1 cellular context compared by ENCODE assay signal in genomic region chr19:4457654-4458406, GRCh38.
TF ChIP-seq lines count a peak whose summit lies in the region.

Gene UBXN6 (minus strand): TSS chr19:4457794. CDS start chr19:4457697, 97 bp downstream.

TF ChIP-seq in HepG2, 621 proteins besides CTCF, POLR2A, EP300 and RAD21 (continued from another document and continues in another):
- TF ChIP-seq, protein P1, sequence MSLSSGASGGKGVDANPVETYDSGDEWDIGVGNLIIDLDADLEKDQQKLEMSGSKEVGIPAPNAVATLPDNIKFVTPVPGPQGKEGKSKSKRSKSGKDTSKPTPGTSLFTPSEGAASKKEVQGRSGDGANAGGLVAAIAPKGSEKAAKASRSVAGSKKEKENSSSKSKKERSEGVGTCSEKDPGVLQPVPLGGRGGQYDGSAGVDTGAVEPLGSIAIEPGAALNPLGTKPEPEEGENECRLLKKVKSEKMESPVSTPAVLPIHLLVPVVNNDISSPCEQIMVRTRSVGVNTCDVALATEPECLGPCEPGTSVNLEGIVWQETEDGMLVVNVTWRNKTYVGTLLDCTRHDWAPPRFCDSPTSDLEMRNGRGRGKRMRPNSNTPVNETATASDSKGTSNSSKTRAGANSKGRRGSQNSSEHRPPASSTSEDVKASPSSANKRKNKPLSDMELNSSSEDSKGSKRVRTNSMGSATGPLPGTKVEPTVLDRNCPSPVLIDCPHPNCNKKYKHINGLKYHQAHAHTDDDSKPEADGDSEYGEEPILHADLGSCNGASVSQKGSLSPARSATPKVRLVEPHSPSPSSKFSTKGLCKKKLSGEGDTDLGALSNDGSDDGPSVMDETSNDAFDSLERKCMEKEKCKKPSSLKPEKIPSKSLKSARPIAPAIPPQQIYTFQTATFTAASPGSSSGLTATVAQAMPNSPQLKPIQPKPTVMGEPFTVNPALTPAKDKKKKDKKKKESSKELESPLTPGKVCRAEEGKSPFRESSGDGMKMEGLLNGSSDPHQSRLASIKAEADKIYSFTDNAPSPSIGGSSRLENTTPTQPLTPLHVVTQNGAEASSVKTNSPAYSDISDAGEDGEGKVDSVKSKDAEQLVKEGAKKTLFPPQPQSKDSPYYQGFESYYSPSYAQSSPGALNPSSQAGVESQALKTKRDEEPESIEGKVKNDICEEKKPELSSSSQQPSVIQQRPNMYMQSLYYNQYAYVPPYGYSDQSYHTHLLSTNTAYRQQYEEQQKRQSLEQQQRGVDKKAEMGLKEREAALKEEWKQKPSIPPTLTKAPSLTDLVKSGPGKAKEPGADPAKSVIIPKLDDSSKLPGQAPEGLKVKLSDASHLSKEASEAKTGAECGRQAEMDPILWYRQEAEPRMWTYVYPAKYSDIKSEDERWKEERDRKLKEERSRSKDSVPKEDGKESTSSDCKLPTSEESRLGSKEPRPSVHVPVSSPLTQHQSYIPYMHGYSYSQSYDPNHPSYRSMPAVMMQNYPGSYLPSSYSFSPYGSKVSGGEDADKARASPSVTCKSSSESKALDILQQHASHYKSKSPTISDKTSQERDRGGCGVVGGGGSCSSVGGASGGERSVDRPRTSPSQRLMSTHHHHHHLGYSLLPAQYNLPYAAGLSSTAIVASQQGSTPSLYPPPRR (CRISPR knock-in tag; IDR thresholded peaks at IDR 0.05; ENCODE audit: borderline replicate concordance) = no peak
- no peak for TF ChIP-seq ZNF75D (CRISPR knock-in tag; IDR thresholded peaks at IDR 0.05; ENCODE audit: borderline replicate concordance)
- TF ChIP-seq ZNF468 (CRISPR knock-in tag; IDR thresholded peaks at IDR 0.05) = no peak
- no peak for TF ChIP-seq ZNF354B (CRISPR knock-in tag; IDR thresholded peaks at IDR 0.05)
- no peak for TF ChIP-seq ARID2 (CRISPR knock-in tag; IDR thresholded peaks at IDR 0.05; ENCODE audit: borderline replicate concordance)
- TF ChIP-seq SIN3A (IDR thresholded peaks at IDR 0.05; ENCODE audit: borderline replicate concordance, low read depth, low read length) = peak; percentile 96
- peak; percentile 69 for TF ChIP-seq SIN3B (IDR thresholded peaks at IDR 0.05; ENCODE audit: low read length)
- TF ChIP-seq ZBTB8A (CRISPR knock-in tag; IDR thresholded peaks at IDR 0.05; ENCODE audit: borderline replicate concordance, low read depth) = no peak
- TF ChIP-seq CEBPB (IDR thresholded peaks at IDR 0.05; ENCODE audit: borderline replicate concordance, low read depth, low read length) = no peak
- TF ChIP-seq NAIF1 (CRISPR knock-in tag; IDR thresholded peaks at IDR 0.05; ENCODE audit: borderline replicate concordance) = no peak
- 0 out of 2 replicates have a peak, but pooled peaks have one; percentile 33 for TF ChIP-seq NKX3-1 (CRISPR knock-in tag; IDR thresholded peaks at IDR 0.05)
- TF ChIP-seq DNMT1 (CRISPR knock-in tag; IDR thresholded peaks at IDR 0.05) = no peak
- peak; percentile 95 for TF ChIP-seq ELF1 (CRISPR knock-in tag; IDR thresholded peaks at IDR 0.05)
- no peak for TF ChIP-seq ZNF335 (CRISPR knock-in tag; IDR thresholded peaks at IDR 0.05)
- peak; percentile 97 for TF ChIP-seq SAP130 (CRISPR knock-in tag; IDR thresholded peaks at IDR 0.05; ENCODE audit: low read depth)
- TF ChIP-seq ZNF331 (CRISPR knock-in tag; IDR thresholded peaks at IDR 0.05) = 0 out of 2 replicates have a peak, but pooled peaks have one; percentile 22
- TF ChIP-seq AGO1 (IDR thresholded peaks at IDR 0.05; ENCODE audit: low read depth, low read length, poor library complexity, severe bottlenecking) = no peak
- TF ChIP-seq FOXC1 (CRISPR knock-in tag; IDR thresholded peaks at IDR 0.05; ENCODE audit: borderline replicate concordance) = 0 out of 2 replicates have a peak, but pooled peaks have one; percentile 30
- TF ChIP-seq, protein P2, sequence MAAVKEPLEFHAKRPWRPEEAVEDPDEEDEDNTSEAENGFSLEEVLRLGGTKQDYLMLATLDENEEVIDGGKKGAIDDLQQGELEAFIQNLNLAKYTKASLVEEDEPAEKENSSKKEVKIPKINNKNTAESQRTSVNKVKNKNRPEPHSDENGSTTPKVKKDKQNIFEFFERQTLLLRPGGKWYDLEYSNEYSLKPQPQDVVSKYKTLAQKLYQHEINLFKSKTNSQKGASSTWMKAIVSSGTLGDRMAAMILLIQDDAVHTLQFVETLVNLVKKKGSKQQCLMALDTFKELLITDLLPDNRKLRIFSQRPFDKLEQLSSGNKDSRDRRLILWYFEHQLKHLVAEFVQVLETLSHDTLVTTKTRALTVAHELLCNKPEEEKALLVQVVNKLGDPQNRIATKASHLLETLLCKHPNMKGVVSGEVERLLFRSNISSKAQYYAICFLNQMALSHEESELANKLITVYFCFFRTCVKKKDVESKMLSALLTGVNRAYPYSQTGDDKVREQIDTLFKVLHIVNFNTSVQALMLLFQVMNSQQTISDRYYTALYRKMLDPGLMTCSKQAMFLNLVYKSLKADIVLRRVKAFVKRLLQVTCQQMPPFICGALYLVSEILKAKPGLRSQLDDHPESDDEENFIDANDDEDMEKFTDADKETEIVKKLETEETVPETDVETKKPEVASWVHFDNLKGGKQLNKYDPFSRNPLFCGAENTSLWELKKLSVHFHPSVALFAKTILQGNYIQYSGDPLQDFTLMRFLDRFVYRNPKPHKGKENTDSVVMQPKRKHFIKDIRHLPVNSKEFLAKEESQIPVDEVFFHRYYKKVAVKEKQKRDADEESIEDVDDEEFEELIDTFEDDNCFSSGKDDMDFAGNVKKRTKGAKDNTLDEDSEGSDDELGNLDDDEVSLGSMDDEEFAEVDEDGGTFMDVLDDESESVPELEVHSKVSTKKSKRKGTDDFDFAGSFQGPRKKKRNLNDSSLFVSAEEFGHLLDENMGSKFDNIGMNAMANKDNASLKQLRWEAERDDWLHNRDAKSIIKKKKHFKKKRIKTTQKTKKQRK (IDR thresholded peaks at IDR 0.05; ENCODE audit: low read length) = no peak
- no peak for TF ChIP-seq KDM1A (CRISPR knock-in tag; IDR thresholded peaks at IDR 0.05)
- TF ChIP-seq, protein P3, sequence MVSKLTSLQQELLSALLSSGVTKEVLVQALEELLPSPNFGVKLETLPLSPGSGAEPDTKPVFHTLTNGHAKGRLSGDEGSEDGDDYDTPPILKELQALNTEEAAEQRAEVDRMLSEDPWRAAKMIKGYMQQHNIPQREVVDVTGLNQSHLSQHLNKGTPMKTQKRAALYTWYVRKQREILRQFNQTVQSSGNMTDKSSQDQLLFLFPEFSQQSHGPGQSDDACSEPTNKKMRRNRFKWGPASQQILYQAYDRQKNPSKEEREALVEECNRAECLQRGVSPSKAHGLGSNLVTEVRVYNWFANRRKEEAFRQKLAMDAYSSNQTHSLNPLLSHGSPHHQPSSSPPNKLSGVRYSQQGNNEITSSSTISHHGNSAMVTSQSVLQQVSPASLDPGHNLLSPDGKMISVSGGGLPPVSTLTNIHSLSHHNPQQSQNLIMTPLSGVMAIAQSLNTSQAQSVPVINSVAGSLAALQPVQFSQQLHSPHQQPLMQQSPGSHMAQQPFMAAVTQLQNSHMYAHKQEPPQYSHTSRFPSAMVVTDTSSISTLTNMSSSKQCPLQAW (CRISPR knock-in tag; IDR thresholded peaks at IDR 0.05) = peak; percentile 54; the same call in 1 of the 2 replicates
- TF ChIP-seq HOXA9 (CRISPR knock-in tag; IDR thresholded peaks at IDR 0.05; ENCODE audit: borderline replicate concordance) = no peak
- TF ChIP-seq ZNF34 (CRISPR knock-in tag; IDR thresholded peaks at IDR 0.05; ENCODE audit: borderline replicate concordance) = no peak
- no peak for TF ChIP-seq PLRG1 (conservative IDR thresholded peaks at IDR 0.05)
- 0 out of 4 replicates have a peak, but pooled peaks of 1 of the 2 experiments have one; percentile 31 for TF ChIP-seq KLF16 (CRISPR knock-in tag; IDR thresholded peaks at IDR 0.05)
- no peak for TF ChIP-seq MAFF (IDR thresholded peaks at IDR 0.05; ENCODE audit: low read depth, low read length)
- no peak for TF ChIP-seq SRSF4 (IDR thresholded peaks at IDR 0.05; ENCODE audit: low read depth, low read length, poor library complexity, severe bottlenecking)
- TF ChIP-seq, protein P4, sequence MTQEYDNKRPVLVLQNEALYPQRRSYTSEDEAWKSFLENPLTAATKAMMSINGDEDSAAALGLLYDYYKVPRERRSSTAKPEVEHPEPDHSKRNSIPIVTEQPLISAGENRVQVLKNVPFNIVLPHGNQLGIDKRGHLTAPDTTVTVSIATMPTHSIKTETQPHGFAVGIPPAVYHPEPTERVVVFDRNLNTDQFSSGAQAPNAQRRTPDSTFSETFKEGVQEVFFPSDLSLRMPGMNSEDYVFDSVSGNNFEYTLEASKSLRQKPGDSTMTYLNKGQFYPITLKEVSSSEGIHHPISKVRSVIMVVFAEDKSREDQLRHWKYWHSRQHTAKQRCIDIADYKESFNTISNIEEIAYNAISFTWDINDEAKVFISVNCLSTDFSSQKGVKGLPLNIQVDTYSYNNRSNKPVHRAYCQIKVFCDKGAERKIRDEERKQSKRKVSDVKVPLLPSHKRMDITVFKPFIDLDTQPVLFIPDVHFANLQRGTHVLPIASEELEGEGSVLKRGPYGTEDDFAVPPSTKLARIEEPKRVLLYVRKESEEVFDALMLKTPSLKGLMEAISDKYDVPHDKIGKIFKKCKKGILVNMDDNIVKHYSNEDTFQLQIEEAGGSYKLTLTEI (CRISPR knock-in tag; conservative IDR thresholded peaks at IDR 0.05) = no peak
- TF ChIP-seq LBX2 (CRISPR knock-in tag; IDR thresholded peaks at IDR 0.05; ENCODE audit: borderline replicate concordance) = no peak
- TF ChIP-seq FOXA1 (IDR thresholded peaks at IDR 0.05) = no peak
- peak; percentile 46; the same call in 1 of the 2 replicates for TF ChIP-seq FOXA1 (CRISPR knock-in tag; IDR thresholded peaks at IDR 0.05)
- TF ChIP-seq KLF9 (CRISPR knock-in tag; IDR thresholded peaks at IDR 0.05; ENCODE audit: low read depth) = no peak
- no peak for TF ChIP-seq FOXP1 (IDR thresholded peaks at IDR 0.05)
- TF ChIP-seq FOXP1 (CRISPR knock-in tag; IDR thresholded peaks at IDR 0.05) = 0 out of 2 replicates have a peak, but pooled peaks have one; percentile 17
- TF ChIP-seq, protein P5, sequence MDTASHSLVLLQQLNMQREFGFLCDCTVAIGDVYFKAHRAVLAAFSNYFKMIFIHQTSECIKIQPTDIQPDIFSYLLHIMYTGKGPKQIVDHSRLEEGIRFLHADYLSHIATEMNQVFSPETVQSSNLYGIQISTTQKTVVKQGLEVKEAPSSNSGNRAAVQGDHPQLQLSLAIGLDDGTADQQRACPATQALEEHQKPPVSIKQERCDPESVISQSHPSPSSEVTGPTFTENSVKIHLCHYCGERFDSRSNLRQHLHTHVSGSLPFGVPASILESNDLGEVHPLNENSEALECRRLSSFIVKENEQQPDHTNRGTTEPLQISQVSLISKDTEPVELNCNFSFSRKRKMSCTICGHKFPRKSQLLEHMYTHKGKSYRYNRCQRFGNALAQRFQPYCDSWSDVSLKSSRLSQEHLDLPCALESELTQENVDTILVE (CRISPR knock-in tag; IDR thresholded peaks at IDR 0.05) = peak; percentile 94
- no peak for TF ChIP-seq NFRKB (IDR thresholded peaks at IDR 0.05)
- TF ChIP-seq ZNF343 (CRISPR knock-in tag; IDR thresholded peaks at IDR 0.05) = no peak
- peak; percentile 60; the same call in 1 of the 2 replicates for TF ChIP-seq ZNF605 (CRISPR knock-in tag; IDR thresholded peaks at IDR 0.05)
- peak; percentile 94 for TF ChIP-seq XRCC5 (optimal IDR thresholded peaks at IDR 0.05; ENCODE audit: low read length)
- no peak for TF ChIP-seq SRSF1 (optimal IDR thresholded peaks at IDR 0.05; ENCODE audit: low read depth, low read length)
- peak; percentile 97 for TF ChIP-seq ETV5 (CRISPR knock-in tag; IDR thresholded peaks at IDR 0.05; ENCODE audit: borderline replicate concordance)
- no peak for TF ChIP-seq ZNF333 (CRISPR knock-in tag; IDR thresholded peaks at IDR 0.05; ENCODE audit: borderline replicate concordance)
- peak; percentile 54 for TF ChIP-seq ZNF143 (CRISPR knock-in tag; IDR thresholded peaks at IDR 0.05)
- no peak for TF ChIP-seq ADNP (CRISPR knock-in tag; IDR thresholded peaks at IDR 0.05)
- no peak for TF ChIP-seq NFE2L2 (IDR thresholded peaks at IDR 0.05; ENCODE audit: low read length)
- TF ChIP-seq, protein P6, sequence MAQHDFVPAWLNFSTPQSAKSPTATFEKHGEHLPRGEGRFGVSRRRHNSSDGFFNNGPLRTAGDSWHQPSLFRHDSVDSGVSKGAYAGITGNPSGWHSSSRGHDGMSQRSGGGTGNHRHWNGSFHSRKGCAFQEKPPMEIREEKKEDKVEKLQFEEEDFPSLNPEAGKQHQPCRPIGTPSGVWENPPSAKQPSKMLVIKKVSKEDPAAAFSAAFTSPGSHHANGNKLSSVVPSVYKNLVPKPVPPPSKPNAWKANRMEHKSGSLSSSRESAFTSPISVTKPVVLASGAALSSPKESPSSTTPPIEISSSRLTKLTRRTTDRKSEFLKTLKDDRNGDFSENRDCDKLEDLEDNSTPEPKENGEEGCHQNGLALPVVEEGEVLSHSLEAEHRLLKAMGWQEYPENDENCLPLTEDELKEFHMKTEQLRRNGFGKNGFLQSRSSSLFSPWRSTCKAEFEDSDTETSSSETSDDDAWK (CRISPR knock-in tag; IDR thresholded peaks at IDR 0.05) = no peak
- no peak for TF ChIP-seq CHCHD3 (CRISPR knock-in tag; IDR thresholded peaks at IDR 0.05)
- TF ChIP-seq ZSCAN9 (CRISPR knock-in tag; IDR thresholded peaks at IDR 0.05; ENCODE audit: borderline replicate concordance) = peak; percentile 62; the same call in 1 of the 2 replicates
- TF ChIP-seq, protein P7, sequence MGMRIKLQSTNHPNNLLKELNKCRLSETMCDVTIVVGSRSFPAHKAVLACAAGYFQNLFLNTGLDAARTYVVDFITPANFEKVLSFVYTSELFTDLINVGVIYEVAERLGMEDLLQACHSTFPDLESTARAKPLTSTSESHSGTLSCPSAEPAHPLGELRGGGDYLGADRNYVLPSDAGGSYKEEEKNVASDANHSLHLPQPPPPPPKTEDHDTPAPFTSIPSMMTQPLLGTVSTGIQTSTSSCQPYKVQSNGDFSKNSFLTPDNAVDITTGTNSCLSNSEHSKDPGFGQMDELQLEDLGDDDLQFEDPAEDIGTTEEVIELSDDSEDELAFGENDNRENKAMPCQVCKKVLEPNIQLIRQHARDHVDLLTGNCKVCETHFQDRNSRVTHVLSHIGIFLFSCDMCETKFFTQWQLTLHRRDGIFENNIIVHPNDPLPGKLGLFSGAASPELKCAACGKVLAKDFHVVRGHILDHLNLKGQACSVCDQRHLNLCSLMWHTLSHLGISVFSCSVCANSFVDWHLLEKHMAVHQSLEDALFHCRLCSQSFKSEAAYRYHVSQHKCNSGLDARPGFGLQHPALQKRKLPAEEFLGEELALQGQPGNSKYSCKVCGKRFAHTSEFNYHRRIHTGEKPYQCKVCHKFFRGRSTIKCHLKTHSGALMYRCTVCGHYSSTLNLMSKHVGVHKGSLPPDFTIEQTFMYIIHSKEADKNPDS (CRISPR knock-in tag; IDR thresholded peaks at IDR 0.05) = no peak
- TF ChIP-seq HMG20A (CRISPR knock-in tag; IDR thresholded peaks at IDR 0.05; ENCODE audit: borderline replicate concordance) = no peak
- no peak for TF ChIP-seq SMAD9 (CRISPR knock-in tag; IDR thresholded peaks at IDR 0.05)
- no peak for TF ChIP-seq ZNF678 (CRISPR knock-in tag; IDR thresholded peaks at IDR 0.05)
- TF ChIP-seq ZNF572 (CRISPR knock-in tag; IDR thresholded peaks at IDR 0.05) = no peak
- no peak for TF ChIP-seq ZNF720 (CRISPR knock-in tag; IDR thresholded peaks at IDR 0.05)
- peak; percentile 74; the same call in 1 of the 2 replicates for TF ChIP-seq DMAP1 (CRISPR knock-in tag; IDR thresholded peaks at IDR 0.05)
- no peak for TF ChIP-seq JUND (CRISPR knock-in tag; IDR thresholded peaks at IDR 0.05)
- TF ChIP-seq ZNF570 (CRISPR knock-in tag; IDR thresholded peaks at IDR 0.05; ENCODE audit: borderline replicate concordance) = no peak
- TF ChIP-seq ZNF557 (CRISPR knock-in tag; IDR thresholded peaks at IDR 0.05) = no peak
- TF ChIP-seq CBFB (CRISPR knock-in tag; IDR thresholded peaks at IDR 0.05) = peak; percentile 78; the same call in 1 of the 2 replicates
